In the genomic region with DNA sequence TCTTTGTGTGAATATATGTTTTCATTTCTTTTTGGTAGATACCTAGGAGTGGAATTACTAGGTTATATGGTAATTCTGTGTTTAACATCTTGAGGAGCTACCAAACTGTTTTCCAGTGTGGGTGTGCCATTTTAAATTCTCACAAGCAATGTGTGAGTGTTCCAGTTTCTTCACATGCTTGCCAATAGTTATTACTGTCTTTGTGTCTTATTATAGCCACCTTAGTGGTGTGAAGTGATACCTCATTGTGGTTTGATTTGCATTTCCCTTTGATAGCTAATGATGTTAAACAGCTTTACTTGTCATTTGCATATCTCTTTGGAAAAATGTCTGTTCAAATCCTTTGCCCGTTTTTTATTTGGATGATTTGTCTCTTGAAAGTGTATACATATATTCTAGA, we compare ENCODE assay signal across 21 cellular contexts.
DNase-seq lines count a peak whose midpoint lies in the region; ATAC-seq, FAIRE-seq and TF ChIP-seq lines count a peak whose summit lies in the region.
"Had no signal": no experiment of that assay in that cellular context is flagged by ENCODE, and none has a peak within 500 bp of the region (broad histone marks: within the 10 kb centered on the region; RNA-seq: fewer than 3 reads in every experiment).

No MANE protein-coding gene starts in this region.

- H3K27ac Mint-ChIP-seq in Calu3 (ENCODE audit: unreplicated experiment): peak overlapping the region; percentile 50
- H3K27ac Mint-ChIP-seq in natural killer cell treated with Interleukin-12 subunit alpha and Interleukin-12 subunit beta and Interleukin-15 and Interleukin-18, amount 100 ng/mL, for 72 hours: peak overlapping the region; percentile 2 to 11
- H3K27ac Mint-ChIP-seq: CD4-positive, alpha-beta memory T cell; H9 had no signal

- no peak for TF ChIP-seq CTCF in Calu3 (IDR thresholded peaks at IDR 0.05; ENCODE audit: unreplicated experiment)
- TF ChIP-seq CTCF in GM12878 (IDR thresholded peaks at IDR 0.05 in 2 of 3, conservative IDR thresholded peaks at IDR 0.05 in 1 of 3; ENCODE audit: control insufficient read depth in 2 of 3, extremely low read depth in 1 of 3, insufficient read depth in 1 of 3, low read depth in 3 of 3, low read length in 3 of 3): no peak
- no peak for TF ChIP-seq CTCF in suprapubic skin (IDR thresholded peaks at IDR 0.05)

- TF ChIP-seq EP300 in GM12878 (IDR thresholded peaks at IDR 0.05; ENCODE audit: borderline replicate concordance in 1 of 2, control insufficient read depth in 1 of 2, low read depth in 2 of 2, low read length in 2 of 2) (no peak), suprapubic skin (IDR thresholded peaks at IDR 0.05) (no peak)

- no peaks in the 10 kb centered on the region for H4K20me1 ChIP-seq in GM12878 (ENCODE audit: control insufficient read depth, insufficient read depth)
- H4K20me1 ChIP-seq: BLaER1 treated with 17β-estradiol and CSF1 and Interleukin-3, amounts not matched to agents 10 nM and 100 nM had no signal

- H3K4me1 ChIP-seq in GM12878 (ENCODE audit: control insufficient read depth, insufficient read depth, low read length): no peaks in the 10 kb centered on the region
- H3K4me1 ChIP-seq in suprapubic skin: no peaks in the 10 kb centered on the region
- H3K4me1 ChIP-seq: BE2C; BLaER1 treated with 17β-estradiol and CSF1 and Interleukin-3, amounts not matched to agents 10 nM and 100 nM had no signal

- POLR2A ChIA-PET in GM12878 (lab: Charles Lee): no interaction called here

- BruUV-seq in Calu3 (replicated peaks; lab: Mats Ljungman, UMichigan): no TSS peak
- BruUV-seq in GM12878 (replicated peaks; lab: Mats Ljungman, UMichigan): no TSS peak

- no peak overlapping the region for H3K4me3 ChIP-seq in GM12878
- no peak overlapping the region for H3K4me3 ChIP-seq in suprapubic skin
- H3K4me3 ChIP-seq: BLaER1 treated with 17β-estradiol and CSF1 and Interleukin-3, amounts not matched to agents 10 nM and 100 nM; GM23248 had no signal

- no peaks in the 10 kb centered on the region for H3K79me2 ChIP-seq in GM12878 (ENCODE audit: control insufficient read depth, insufficient read depth, low read length)

- H3K27me3 Mint-ChIP-seq in Calu3 (ENCODE audit: unreplicated experiment): no peaks in the 10 kb centered on the region
- no peaks in the 10 kb centered on the region for H3K27me3 Mint-ChIP-seq in natural killer cell treated with Interleukin-12 subunit alpha and Interleukin-12 subunit beta and Interleukin-15 and Interleukin-18, amount 100 ng/mL, for 72 hours
- H3K27me3 Mint-ChIP-seq: CD4-positive, alpha-beta memory T cell had no signal

- H3K36me3 Mint-ChIP-seq in Calu3 (ENCODE audit: insufficient read depth, unreplicated experiment): no peaks in the 10 kb centered on the region
- H3K36me3 Mint-ChIP-seq in natural killer cell treated with Interleukin-12 subunit alpha and Interleukin-12 subunit beta and Interleukin-15 and Interleukin-18, amount 100 ng/mL, for 72 hours: peaks cover 23% of the 10 kb centered on the region
- H3K36me3 Mint-ChIP-seq: CD4-positive, alpha-beta memory T cell had no signal

- no peak for TF ChIP-seq POLR2A in GM12878 (IDR thresholded peaks at IDR 0.05; ENCODE audit: low read depth, low read length)
- no peak for TF ChIP-seq POLR2A in suprapubic skin (IDR thresholded peaks at IDR 0.05)

- 0% methylated on average over 1 of the region's 1 CpG for WGBS in GM12878 (ENCODE audit: insufficient coverage, insufficient replicate concordance, low lambda C conversion rate, missing lambda C conversion rate)
- WGBS in suprapubic skin: 72% methylated on average over 1 of the region's 1 CpG

- no peak for FAIRE-seq in GM12878 (lab: Jason Lieb, UNC)
- FAIRE-seq: A204.1, G401.6, H1 had no signal

- no peak overlapping the region for H3K4me2 ChIP-seq in GM12878 (ENCODE audit: control insufficient read depth, insufficient read depth)
- H3K4me2 ChIP-seq: BLaER1 treated with 17β-estradiol and CSF1 and Interleukin-3, amounts not matched to agents 10 nM and 100 nM had no signal

- CTCF ChIA-PET in Calu3 (lab: Charles Lee) (no interaction called here), GM12878 (lab: Yijun Ruan, JAX) (interaction anchor here (0.5 kb wide), 1 partner anchor 155 kb away, joined by 3 read pairs; no protein-coding TSS in a partner anchor)

- H3K4me3 Mint-ChIP-seq in Calu3 (ENCODE audit: low read depth, unreplicated experiment): no peak overlapping the region
- H3K4me3 Mint-ChIP-seq in natural killer cell treated with Interleukin-12 subunit alpha and Interleukin-12 subunit beta and Interleukin-15 and Interleukin-18, amount 100 ng/mL, for 72 hours: peak overlapping the region; percentile 16
- H3K4me3 Mint-ChIP-seq: CD4-positive, alpha-beta memory T cell; H9 had no signal

- DNase-seq in Calu3 (no peak), GM12878 (ENCODE audit: low read depth, low spot score) (no peak), suprapubic skin (ENCODE audit: low spot score in 2 of 2) (no peak)
- DNase-seq in natural killer cell treated with Interleukin-12 subunit alpha and Interleukin-12 subunit beta and Interleukin-15 and Interleukin-18, amount 100 ng/mL, for 72 hours (ENCODE audit: low spot score): no peak
- DNase-seq: AML-193; BE2C; CD4-positive, alpha-beta memory T cell; COR-L47; DMS153; DND-41; GM23248; H9 had no signal

- TF ChIP-seq RAD21 in GM12878 (IDR thresholded peaks at IDR 0.05; ENCODE audit: insufficient read depth, low read depth, low read length): no peak

- intact Hi-C loops in Calu3 (cut with micrococcal nuclease; ENCODE audit: unreplicated experiment) (no loop called here), GM12878 (cut with micrococcal nuclease; ENCODE audit: unreplicated experiment) (no loop called here)

- SMC1A ChIA-PET in GM12878 (lab: Charles Lee; ENCODE audit: uncharacterized antibody, unreplicated experiment): interaction anchor here (0.7 kb wide), 1 partner anchor 755 kb away, joined by 3 read pairs; no protein-coding TSS in a partner anchor

- H3K27ac ChIP-seq in GM12878 (ENCODE audit: control insufficient read depth, insufficient read depth) (no peak overlapping the region), suprapubic skin (no peak overlapping the region)
- H3K27ac ChIP-seq: 22Rv1; BLaER1 treated with 17β-estradiol and CSF1 and Interleukin-3, amounts not matched to agents 10 nM and 100 nM; GM23248 had no signal

- RAD21 ChIA-PET in GM12878 (lab: Charles Lee; ENCODE audit: unreplicated experiment): no interaction called here

- H3K9me3 ChIP-seq in GM12878 (replicated peaks; ENCODE audit: control insufficient read depth, insufficient read depth, low read length) (no peaks in the 10 kb centered on the region; the same call in 2 of the 3 replicates), suprapubic skin (peaks cover 4% of the 10 kb centered on the region)
- H3K9me3 ChIP-seq: BE2C had no signal

- H3K4me1 Mint-ChIP-seq in Calu3 (ENCODE audit: low read depth, unreplicated experiment): no peaks in the 10 kb centered on the region
- peaks cover 13 to 27% of the 10 kb centered on the region in 2 donors for H3K4me1 Mint-ChIP-seq in natural killer cell treated with Interleukin-12 subunit alpha and Interleukin-12 subunit beta and Interleukin-15 and Interleukin-18, amount 100 ng/mL, for 72 hours (ENCODE audit: low read depth in 2 of 2)
- H3K4me1 Mint-ChIP-seq: CD4-positive, alpha-beta memory T cell had no signal

- H3K27me3 ChIP-seq in GM12878 (replicated peaks in 1 of 2; ENCODE audit: control insufficient read depth in 2 of 2, insufficient read depth in 2 of 2, low read length in 1 of 2): no peaks in the 10 kb centered on the region
- H3K27me3 ChIP-seq in suprapubic skin: no peaks in the 10 kb centered on the region
- H3K27me3 ChIP-seq: BE2C; BLaER1 treated with 17β-estradiol and CSF1 and Interleukin-3, amounts not matched to agents 10 nM and 100 nM had no signal

- ATAC-seq in HG02938 (IDR thresholded peaks at IDR 0.05; ENCODE audit: unreplicated experiment): peak; percentile 47
- ATAC-seq in GM12878: peak; percentile 70
- ATAC-seq in natural killer cell treated with Interleukin-12 subunit alpha and Interleukin-12 subunit beta and Interleukin-15 and Interleukin-18, amount 100 ng/mL, for 72 hours: no peak
- ATAC-seq in HG02884 (IDR thresholded peaks at IDR 0.05; ENCODE audit: unreplicated experiment): no peak
- no peak for ATAC-seq in GM19324 (IDR thresholded peaks at IDR 0.05; ENCODE audit: low FRiP score, unreplicated experiment)
- ATAC-seq: HCT116 had no signal

- no peak overlapping the region for H2AFZ ChIP-seq in GM12878 (ENCODE audit: control insufficient read depth, low read depth, low read length)
- H2AFZ ChIP-seq: GM23248 had no signal

- peaks cover 5% of the 10 kb centered on the region for H3K9me3 Mint-ChIP-seq in Calu3 (ENCODE audit: low read depth, unreplicated experiment)
- H3K9me3 Mint-ChIP-seq in natural killer cell treated with Interleukin-12 subunit alpha and Interleukin-12 subunit beta and Interleukin-15 and Interleukin-18, amount 100 ng/mL, for 72 hours: peaks cover 17% of the 10 kb centered on the region

- in situ Hi-C loops in GM12878 (cut with MboI): no loop called here

- no peak overlapping the region for H3K9ac ChIP-seq in GM12878 (ENCODE audit: control insufficient read depth, insufficient read depth, low read length)
- H3K9ac ChIP-seq: BLaER1 treated with 17β-estradiol and CSF1 and Interleukin-3, amounts not matched to agents 10 nM and 100 nM; GM23248 had no signal

- H3K36me3 ChIP-seq in GM12878 (ENCODE audit: control insufficient read depth in 2 of 2, insufficient read depth in 2 of 2, low read length in 1 of 2): no peaks in the 10 kb centered on the region
- H3K36me3 ChIP-seq in suprapubic skin: no peaks in the 10 kb centered on the region
- H3K36me3 ChIP-seq: BE2C; BLaER1 treated with 17β-estradiol and CSF1 and Interleukin-3, amounts not matched to agents 10 nM and 100 nM had no signal

TF ChIP-seq in GM12878, 131 proteins besides CTCF, POLR2A, EP300 and RAD21 (continues in another document):
- TF ChIP-seq KLF5 (IDR thresholded peaks at IDR 0.05; ENCODE audit: partially characterized antibody): no peak
- no peak for TF ChIP-seq PAX8 (IDR thresholded peaks at IDR 0.05)
- no peak for TF ChIP-seq YBX1 (IDR thresholded peaks at IDR 0.05)
- no peak for TF ChIP-seq ZNF384 (IDR thresholded peaks at IDR 0.05; ENCODE audit: borderline replicate concordance, low read depth, low read length)
- TF ChIP-seq, protein P1, sequence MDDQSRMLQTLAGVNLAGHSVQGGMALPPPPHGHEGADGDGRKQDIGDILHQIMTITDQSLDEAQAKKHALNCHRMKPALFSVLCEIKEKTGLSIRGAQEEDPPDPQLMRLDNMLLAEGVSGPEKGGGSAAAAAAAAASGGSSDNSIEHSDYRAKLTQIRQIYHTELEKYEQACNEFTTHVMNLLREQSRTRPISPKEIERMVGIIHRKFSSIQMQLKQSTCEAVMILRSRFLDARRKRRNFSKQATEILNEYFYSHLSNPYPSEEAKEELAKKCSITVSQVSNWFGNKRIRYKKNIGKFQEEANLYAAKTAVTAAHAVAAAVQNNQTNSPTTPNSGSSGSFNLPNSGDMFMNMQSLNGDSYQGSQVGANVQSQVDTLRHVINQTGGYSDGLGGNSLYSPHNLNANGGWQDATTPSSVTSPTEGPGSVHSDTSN (IDR thresholded peaks at IDR 0.05; ENCODE audit: insufficient replicate concordance, low read depth, low read length): no peak
- 0 out of 3 replicates have a peak, but pooled peaks have one; percentile 15 for TF ChIP-seq POU2F2 (IDR thresholded peaks at IDR 0.05; ENCODE audit: borderline replicate concordance, low read depth, low read length)
- TF ChIP-seq ZSCAN29 (IDR thresholded peaks at IDR 0.05): no peak
- no peak for TF ChIP-seq STAT3 (IDR thresholded peaks at IDR 0.05; ENCODE audit: low read depth, low read length)

Comparison
In these comparisons a context has a peak if more than half of its experiments do, and no peak if none do; other contexts are left out.
1. ATAC-seq: peak in HG02938 (single experiment) and GM12878 (single experiment); none in natural killer cell treated with Interleukin-12 subunit alpha and Interleukin-12 subunit beta and Interleukin-15 and Interleukin-18, amount 100 ng/mL, for 72 hours (0 of 2), HG02884 (single experiment) and GM19324 (single experiment).